In the genomic region with DNA sequence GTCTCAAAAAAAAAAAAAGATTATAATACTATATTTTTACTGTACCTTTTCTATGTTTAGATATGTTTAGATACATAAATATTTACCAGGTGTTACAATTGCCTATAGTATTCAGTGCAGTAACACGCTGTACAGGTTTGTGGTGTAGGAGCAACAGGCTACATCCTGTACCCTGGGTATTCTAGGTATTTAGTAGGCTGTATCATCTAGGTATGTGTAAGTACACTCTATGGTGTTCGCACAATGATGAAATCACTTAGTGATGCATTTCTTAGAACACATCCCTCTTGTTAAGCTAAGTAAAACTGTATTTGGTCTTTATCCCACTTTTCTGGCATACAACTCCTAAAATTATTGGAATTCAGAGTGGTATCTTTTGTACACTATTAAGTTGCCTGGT, we compare ENCODE assay signal across 26 cellular contexts.
"Had no signal": no experiment of that assay in that cellular context is flagged by ENCODE, and none has a peak within 500 bp of the region (broad histone marks: within the 10 kb centered on the region; RNA-seq: fewer than 3 reads in every experiment).

No MANE protein-coding gene starts in this region.

- H3K27me3 ChIP-seq: esophagus muscularis mucosa, heart right ventricle, left lung, neural progenitor cell, right lobe of liver, tibial nerve, upper lobe of left lung had no signal

- H3K27ac ChIP-seq: esophagus muscularis mucosa, heart right ventricle, left lung, neural progenitor cell, parathyroid adenoma, right lobe of liver, thoracic aorta, tibial nerve, upper lobe of left lung had no signal

- H3K27me3 Mint-ChIP-seq: effector memory CD8-positive, alpha-beta T cell; progenitor cell of endocrine pancreas had no signal

- ATAC-seq: effector memory CD8-positive, alpha-beta T cell; heart right ventricle; left cardiac atrium; left lung; naive thymus-derived CD4-positive, alpha-beta T cell; right lobe of liver had no signal

- H3K27ac Mint-ChIP-seq: naive thymus-derived CD4-positive, alpha-beta T cell; nephron; neural progenitor cell; progenitor cell of endocrine pancreas had no signal

- H3K4me2 ChIP-seq: neural progenitor cell, smooth muscle cell had no signal

- H3K4me1 Mint-ChIP-seq: neural progenitor cell had no signal

- H3K79me2 ChIP-seq: parathyroid adenoma had no signal

- H3K4me1 ChIP-seq: esophagus muscularis mucosa, left lung, neural progenitor cell, parathyroid adenoma, right lobe of liver, tibial nerve had no signal

- H3K9ac ChIP-seq: neural progenitor cell, parathyroid adenoma had no signal

- H3K4me3 ChIP-seq: esophagus muscularis mucosa, heart right ventricle, left lung, neural progenitor cell, right lobe of liver, smooth muscle cell, thoracic aorta, tibial nerve, upper lobe of left lung had no signal

- DNase-seq: cortex of kidney; effector memory CD8-positive, alpha-beta T cell; foreskin melanocyte; glutamatergic neuron; heart right ventricle; hippocampal formation; left cardiac atrium; left lung; mesendoderm; midbrain; naive thymus-derived CD4-positive, alpha-beta T cell; right lobe of liver; stimulated activated CD4-positive, alpha-beta T cell treated with anti-CD3 and anti-CD28 coated beads, Interleukin-12 subunit alpha, Interleukin-12 subunit beta, amount 100 ng/mL, for 4 hours; stimulated activated CD4-positive, alpha-beta T cell treated with anti-CD3 and anti-CD28 coated beads, Interleukin-1b, Interleukin-23, amount 100 ng/mL, for 48 hours; stimulated activated CD4-positive, alpha-beta T cell treated with anti-CD3 and anti-CD28 coated beads, Interleukin-4, amount 100 ng/mL, for 1 hour; stimulated activated CD8-positive, alpha-beta memory T cell treated with anti-CD3 and anti-CD28 coated beads, Interleukin-4, amount 100 ng/mL, for 48 hours; stimulated activated naive CD4-positive, alpha-beta T cell treated with Interleukin-2 at 50 U/mL for 16 hours; upper lobe of left lung had no signal

- H3K4me3 Mint-ChIP-seq: effector memory CD8-positive, alpha-beta T cell; naive thymus-derived CD4-positive, alpha-beta T cell; nephron; neural progenitor cell had no signal

- H2AFZ ChIP-seq: neural progenitor cell, parathyroid adenoma had no signal

- H3K36me3 ChIP-seq: esophagus muscularis mucosa, heart right ventricle, left lung, neural progenitor cell, right lobe of liver, thoracic aorta, tibial nerve, upper lobe of left lung had no signal

- H3K36me3 Mint-ChIP-seq: naive thymus-derived CD4-positive, alpha-beta T cell; neural progenitor cell had no signal

- H3K9me3 Mint-ChIP-seq: effector memory CD8-positive, alpha-beta T cell; nephron; neural progenitor cell had no signal

- H3K9me3 ChIP-seq: esophagus muscularis mucosa, right lobe of liver, thoracic aorta, upper lobe of left lung had no signal
